In the genomic region with DNA sequence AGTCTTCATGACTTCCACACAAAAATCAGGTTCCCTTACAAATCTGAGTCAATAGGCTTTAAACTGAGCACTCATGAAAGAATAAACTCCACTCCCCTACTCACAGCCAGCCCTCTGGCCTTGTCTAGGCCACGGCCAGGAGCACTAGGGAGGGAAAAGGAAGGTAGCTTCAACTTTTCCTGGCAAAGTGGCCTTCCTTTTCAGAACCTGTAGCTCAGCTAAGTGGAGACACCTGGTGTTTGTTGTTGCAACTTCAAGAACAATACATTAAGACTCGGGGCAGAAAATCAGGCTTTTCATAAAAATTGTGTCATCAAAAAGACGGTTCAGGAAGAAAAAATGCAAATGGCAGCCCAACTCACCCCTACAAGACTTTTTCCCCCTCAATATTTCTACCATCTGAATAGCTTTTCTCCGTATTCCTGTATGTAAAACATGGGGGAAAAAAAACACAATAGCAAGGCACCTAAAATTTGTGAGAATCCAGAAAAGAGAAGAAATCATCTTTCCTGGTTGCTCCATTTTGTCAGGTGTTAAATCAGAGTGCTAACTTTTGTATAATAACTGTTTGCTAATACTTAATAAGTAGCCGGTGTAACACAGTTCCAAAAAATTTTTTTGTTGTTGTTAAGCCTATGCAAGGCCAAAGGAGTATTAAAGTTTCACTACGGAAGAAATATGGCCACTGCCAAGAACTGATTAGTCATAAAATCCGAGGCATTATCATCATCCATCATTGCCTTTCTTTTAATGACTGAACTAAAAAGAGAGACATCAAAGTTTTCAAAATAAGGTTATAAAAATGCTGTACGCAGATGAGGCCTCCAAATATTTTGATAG, we compare ENCODE assay signal across 8 cellular contexts.
DNase-seq lines count a peak whose midpoint lies in the region; ATAC-seq and TF ChIP-seq lines count a peak whose summit lies in the region.

No MANE protein-coding gene starts in this region.

- no peak for ATAC-seq in HG03520 (IDR thresholded peaks at IDR 0.05; ENCODE audit: unreplicated experiment)

- peak; percentile 25 for DNase-seq in NCI-H1092 treated with DMSO at 0.1 percent for 48 hours (lab: John Stamatoyannopoulos, UW)
- no peak for DNase-seq in NCI-H1092 (lab: John Stamatoyannopoulos, UW)
- DNase-seq in HCEC 1CT: peak; percentile 88
- peak; percentile 78 for DNase-seq in RPMI7951 (ENCODE audit: low read depth)
- DNase-seq in fibroblast of mammary gland (ENCODE audit: low read depth): peak; percentile 87
- DNase-seq in retinal pigment epithelial cell (ENCODE audit: low read depth): peak; percentile 75
- DNase-seq in NCI-H510A treated with DMSO at 0.1 percent for 48 hours (lab: John Stamatoyannopoulos, UW): no peak

- peak; percentile 66 for TF ChIP-seq CTCF in fibroblast of mammary gland (conservative IDR thresholded peaks at IDR 0.05; ENCODE audit: control insufficient read depth, insufficient read depth, low read depth, low read length)
- TF ChIP-seq CTCF in retinal pigment epithelial cell (conservative IDR thresholded peaks at IDR 0.05; ENCODE audit: low read depth, low read length): peak; percentile 66

- no peak overlapping the region for H3K4me3 ChIP-seq in fibroblast of mammary gland (ENCODE audit: control insufficient read depth, low read depth, low read length)
- H3K4me3 ChIP-seq in retinal pigment epithelial cell (ENCODE audit: low read length): no peak overlapping the region

Comparison
In these comparisons a context has a peak if more than half of its experiments do, and no peak if none do; other contexts are left out.
1. DNase-seq: peak in NCI-H1092 treated with DMSO at 0.1 percent for 48 hours (single experiment), HCEC 1CT (single experiment), RPMI7951 (single experiment), fibroblast of mammary gland (single experiment) and retinal pigment epithelial cell (single experiment); none in NCI-H1092 (single experiment) and NCI-H510A treated with DMSO at 0.1 percent for 48 hours (single experiment).